Comparison of ENCODE assay signal across 8 cellular contexts in the genomic region with DNA sequence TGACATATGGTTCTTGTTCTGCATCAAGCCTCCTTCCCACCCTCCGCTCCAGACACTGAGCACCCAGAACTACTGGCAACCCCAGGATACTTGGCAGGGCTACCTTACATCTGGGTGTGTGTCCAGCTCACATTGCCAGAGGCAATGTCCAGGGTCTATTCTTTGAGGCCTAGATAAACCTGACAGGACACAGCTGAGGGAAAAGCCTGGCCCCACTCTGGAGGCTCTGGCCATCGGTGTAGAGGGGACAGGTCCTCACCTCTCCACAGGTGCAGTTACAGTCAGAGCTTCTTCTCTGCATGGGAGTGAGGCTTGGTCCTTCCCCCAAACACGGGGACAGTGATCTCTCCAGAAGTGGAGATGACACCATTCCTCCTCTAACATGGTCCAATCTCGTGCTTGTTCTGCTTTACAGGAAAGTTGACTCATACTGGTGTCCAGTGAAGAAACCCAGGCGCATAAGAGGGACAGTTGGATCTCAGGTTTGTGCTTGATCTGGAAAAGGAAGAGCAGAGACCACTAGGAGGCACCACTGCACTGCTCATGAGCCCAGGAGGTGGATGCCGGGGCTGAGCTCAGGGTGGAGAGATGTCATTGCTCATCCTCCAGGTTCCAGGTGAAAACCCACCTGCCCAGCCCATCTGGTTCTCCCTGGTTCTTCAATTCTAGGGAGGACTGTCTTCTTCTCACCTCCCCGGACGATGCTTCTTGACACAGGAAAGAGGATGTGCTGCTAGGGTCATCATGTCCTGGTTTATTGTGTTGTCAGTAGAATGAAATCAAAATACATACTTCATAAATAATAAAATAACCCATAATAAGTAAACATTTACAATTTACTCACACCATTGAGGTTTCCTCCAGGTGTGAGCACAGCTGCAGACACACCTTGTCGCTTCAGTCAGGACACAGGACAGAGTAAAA. TPM values are rescaled to one million over a fixed set of nuclear protein-coding genes. Genes with fewer than 3 reads are reported as not detected.
DNase-seq lines count a peak whose midpoint lies in the region; ATAC-seq, FAIRE-seq and TF ChIP-seq lines count a peak whose summit lies in the region.

No MANE protein-coding gene starts in this region.

- FAIRE-seq in A549 (lab: Jason Lieb, UNC) = no peak
- peak; percentile 52 for FAIRE-seq in GM12891 (lab: Jason Lieb, UNC)

- peak in 1 of 2 experiments; percentile 68 for DNase-seq in A549 (ENCODE audit: low read depth in 1 of 2, low spot score in 1 of 2)
- DNase-seq in GM12891 (ENCODE audit: insufficient read length, low spot score) = peak; percentile 46
- peak; percentile 51 for DNase-seq in NCI-H2029 (lab: John Stamatoyannopoulos, UW)
- peak; percentile 75 to 81 for DNase-seq in activated CD4-positive, alpha-beta T cell treated with anti-CD3 and anti-CD28 coated beads for 4 hours
- peak; percentile 86 for DNase-seq in choroid plexus epithelial cell (ENCODE audit: low read depth)
- peak; percentile 61 to 75 (median 74) for DNase-seq in right lobe of liver
- peak; percentile 32 for DNase-seq in stimulated activated CD8-positive, alpha-beta memory T cell treated with anti-CD3 and anti-CD28 coated beads, Interleukin-12 subunit alpha, Interleukin-12 subunit beta, amount 100 ng/mL, for 4 hours (ENCODE audit: low read depth)
- no peak for DNase-seq in NCI-H510A (lab: John Stamatoyannopoulos, UW)

- WGBS in A549 (ENCODE audit: missing lambda C conversion rate) = 24% methylated on average over 7 of the region's 9 CpGs
- 45% methylated on average over 6 of the region's 9 CpGs for WGBS in right lobe of liver (ENCODE audit: insufficient coverage, low coverage, low lambda C conversion rate, missing lambda C conversion rate)

- H3K4me2 ChIP-seq in A549 = no peak overlapping the region

- TF ChIP-seq EP300 in A549 (IDR thresholded peaks at IDR 0.05) = no peak

- H3K36me3 ChIP-seq in right lobe of liver = no peaks in the 10 kb centered on the region

- CTCF ChIA-PET in A549 (lab: Yijun Ruan, JAX) = interaction anchor here (0.5 to 3.5 kb wide), 23 partner anchors 11 to 940 kb away, joined by 3 to 25 read pairs (median 4); no protein-coding TSS in a partner anchor

- TF ChIP-seq CTCF in A549 (IDR thresholded peaks at IDR 0.05) = peak; percentile 62
- peak; percentile 90 for TF ChIP-seq CTCF in choroid plexus epithelial cell (conservative IDR thresholded peaks at IDR 0.05; ENCODE audit: low read depth, low read length)
- peak; percentile 72 to 83 (median 82) for TF ChIP-seq CTCF in right lobe of liver (IDR thresholded peaks at IDR 0.05)

- H3K27me3 ChIP-seq in right lobe of liver = no peaks in the 10 kb centered on the region

- H3K4me1 ChIP-seq in A549 (no peaks in the 10 kb centered on the region), right lobe of liver (no peaks in the 10 kb centered on the region)

- H3K4me3 ChIP-seq in A549 (no peak overlapping the region), choroid plexus epithelial cell (ENCODE audit: low read depth, low read length) (no peak overlapping the region), right lobe of liver (no peak overlapping the region)

- intact Hi-C loops in right lobe of liver (cut with DNase I) = no loop called here

- no peak overlapping the region for H3K27ac ChIP-seq in A549
- H3K27ac ChIP-seq in right lobe of liver = no peak overlapping the region

- H3K9me3 ChIP-seq in A549 (no peaks in the 10 kb centered on the region), right lobe of liver (no peaks in the 10 kb centered on the region)

- POLR2A ChIA-PET in A549 (lab: Yijun Ruan, JAX) = no interaction called here

- TF ChIP-seq POLR2A in A549 (IDR thresholded peaks at IDR 0.05; ENCODE audit: low read length) (no peak), GM12891 (IDR thresholded peaks at IDR 0.05; ENCODE audit: low read depth, low read length) (no peak), right lobe of liver (IDR thresholded peaks at IDR 0.05) (no peak)

- ATAC-seq in A549 (peak; percentile 95 to 96), right lobe of liver (peak; percentile 97 to 99 (median 98))

- TF ChIP-seq RAD21 in A549 (conservative IDR thresholded peaks at IDR 0.05 in 1 of 2, IDR thresholded peaks at IDR 0.05 in 1 of 2) = peak; percentile 78 to 86

TF ChIP-seq in A549, 52 proteins besides CTCF, POLR2A, EP300 and RAD21:
- TF ChIP-seq SREBF2 (IDR thresholded peaks at IDR 0.05) = no peak
- peak; percentile 71 for TF ChIP-seq SMC3 (IDR thresholded peaks at IDR 0.05)

TF ChIP-seq in GM12891, 5 proteins besides CTCF, POLR2A, EP300 and RAD21:
- TF ChIP-seq PAX5 (IDR thresholded peaks at IDR 0.05; ENCODE audit: insufficient read depth, low read length, severe bottlenecking) = no peak
- TF ChIP-seq TAF1 (IDR thresholded peaks at IDR 0.05; ENCODE audit: low read depth, low read length) = no peak
- TF ChIP-seq POLR2AphosphoS5 (IDR thresholded peaks at IDR 0.05; ENCODE audit: low read depth, low read length) = no peak
- TF ChIP-seq SPI1 (IDR thresholded peaks at IDR 0.05; ENCODE audit: low read depth, low read length) = no peak
- no peak for TF ChIP-seq POU2F2 (IDR thresholded peaks at IDR 0.05; ENCODE audit: low read depth, low read length)

RNA-seq across cellular contexts. Expression of gene HLA-F, which starts 14.7 kb away (rescaled TPM):
- polyA plus RNA-seq in A549 (2011; rRNA removed) (2.7 and 3.5 TPM in 2 replicates), A549 (2017; fragmentation: RNase III; extraction: RNeasy Plus Mini Kit Qiagen cat#74134 plus additional on column Dnase treatment) (3.1 to 4.5 TPM (median 3.3 TPM) in 3 replicates)
- polyA plus RNA-seq in A549 (2012; cell fraction: cytosol; rRNA removed) = 3.6 and 4.4 TPM in 2 replicates
- 10.4 and 10.9 TPM in 2 replicates for polyA plus RNA-seq in A549 (2012; cell fraction: nucleus; rRNA removed)
- polyA minus RNA-seq in A549 (2011; rRNA and poly(A)+ RNA removed) = 4.0 and 4.3 TPM in 2 replicates
- 332 TPM for polyA plus RNA-seq in GM12891 (2012; ENCODE audit: low read depth, missing spikeins)
- 10 to 100 TPM in 5 of 6 experiments, 1 to 10 TPM in 1; 9.8 to 41.3 (median 26.4) TPM for total RNA-seq in right lobe of liver

RNA-seq across cellular contexts. Expression of gene ZFP57, which starts 57.0 kb away (rescaled TPM):
- polyA plus RNA-seq in A549 (2011; rRNA removed) (0.07 and 0.08 TPM in 2 replicates), A549 (2017; fragmentation: RNase III; extraction: RNeasy Plus Mini Kit Qiagen cat#74134 plus additional on column Dnase treatment) (not detected in 3 replicates)
- not detected in 2 replicates for polyA plus RNA-seq in A549 (2012; cell fraction: cytosol; rRNA removed)
- polyA plus RNA-seq in A549 (2012; cell fraction: nucleus; rRNA removed) = 0.05 and 0.11 TPM in 2 replicates
- not detected in 2 replicates for polyA minus RNA-seq in A549 (2011; rRNA and poly(A)+ RNA removed)
- polyA plus RNA-seq in GM12891 (2012; ENCODE audit: low read depth, missing spikeins) = 10.8 TPM
- under 1 TPM in 2 of 6 experiments, not detected in 4; 0.11 to 0.31 TPM for total RNA-seq in right lobe of liver
